8 cellular contexts compared by ENCODE assay signal in genomic region chr9:122464633-122465567, GRCh38. TPM values are rescaled to one million over a fixed set of nuclear protein-coding genes. Genes with fewer than 3 reads are reported as not detected.
A peak's percentile ranks its signal among the peaks of the same experiment; 100 is the strongest.
DNase-seq lines count a peak whose midpoint lies in the region; ATAC-seq, FAIRE-seq and TF ChIP-seq lines count a peak whose summit lies in the region.

No MANE protein-coding gene starts in this region.

- H3K4me3 ChIP-seq in choroid plexus epithelial cell (ENCODE audit: low read depth, low read length) (peak overlapping the region; percentile 59), HepG2 (replicated peaks in 1 of 3; ENCODE audit: insufficient read depth in 1 of 3, low read depth in 2 of 3, low read length in 3 of 3) (peak overlapping the region; percentile 64 to 75 (median 66))

- peak overlapping the region; percentile 89 for H3K4me2 ChIP-seq in HepG2 (ENCODE audit: low read depth, low read length)

- H2AFZ ChIP-seq in HepG2 (ENCODE audit: low read length) = peak overlapping the region; percentile 89

- peak; percentile 71 for ATAC-seq in GM18861 (IDR thresholded peaks at IDR 0.05; ENCODE audit: unreplicated experiment)
- ATAC-seq in HG03196 (IDR thresholded peaks at IDR 0.05; ENCODE audit: unreplicated experiment) = peak; percentile 80
- ATAC-seq in HepG2 = peak; percentile 67

- peak; percentile 46; the same call in 1 of the 2 replicates for TF ChIP-seq RAD21 in HepG2 (CRISPR knock-in tag; IDR thresholded peaks at IDR 0.05)

- POLR2A ChIA-PET in HepG2 (lab: Yijun Ruan, JAX) = interaction anchor here (1.1 kb wide), 1 partner anchor 364 kb away, joined by 3 read pairs; the partner anchor contains the start of gene PDCL

- no peak for TF ChIP-seq POLR2A in HepG2 (IDR thresholded peaks at IDR 0.05; ENCODE audit: insufficient read depth in 1 of 2, low read depth in 2 of 2, low read length in 2 of 2)

- peak overlapping the region; percentile 53 for H3K9ac ChIP-seq in HepG2 (ENCODE audit: insufficient read depth, low read depth, low read length)

- no peaks in the 10 kb centered on the region for H3K4me1 ChIP-seq in HepG2 (ENCODE audit: insufficient read depth, low read length)

- in situ Hi-C loops in HepG2 (cut with HindIII; ENCODE audit: extremely low pct_ligation_motif_present, low pct_unique_long_range_greater_than_20kb) = loop anchor here (5.0 kb wide), 1 partner anchor 347 kb away; no protein-coding TSS in a partner anchor

- WGBS in HepG2 (ENCODE audit: low lambda C conversion rate) = 14% methylated on average over 10 of the region's 10 CpGs

- intact Hi-C loops in HepG2 (cut with micrococcal nuclease; ENCODE audit: unreplicated experiment) = no loop called here

- CTCF ChIA-PET in HepG2 (lab: Yijun Ruan, JAX; ENCODE audit: low intra/inter-chr PET ratio, low total read pairs) = interaction anchor here (0.8 to 3.9 kb wide), 2 partner anchors 343 to 346 kb away, joined by 3 to 49 read pairs; no protein-coding TSS in a partner anchor

- H4K20me1 ChIP-seq in HepG2 (ENCODE audit: insufficient read depth, low read length) = no peaks in the 10 kb centered on the region

- no peaks in the 10 kb centered on the region for H3K9me3 ChIP-seq in HepG2 (ENCODE audit: low read length)

- TF ChIP-seq EP300 in HepG2 (IDR thresholded peaks at IDR 0.05; ENCODE audit: low read depth in 2 of 2, low read length in 2 of 2) (no peak), HepG2 (CRISPR knock-in tag; IDR thresholded peaks at IDR 0.05; ENCODE audit: borderline replicate concordance) (no peak)

- no peaks in the 10 kb centered on the region for H3K79me2 ChIP-seq in HepG2 (ENCODE audit: insufficient read depth, low read length)

- no peak overlapping the region for H3K27ac ChIP-seq in HepG2 (ENCODE audit: extremely low read length, insufficient read depth, low read length)

- peak; percentile 69 for FAIRE-seq in HepG2 (lab: Jason Lieb, UNC)

- H3K36me3 ChIP-seq in HepG2 (replicated peaks in 1 of 2; ENCODE audit: control insufficient read depth in 1 of 2, insufficient read depth in 2 of 2, low read length in 2 of 2) = no peaks in the 10 kb centered on the region

- peaks cover 0 to 6% of the 10 kb centered on the region in 2 experiments; a peak in 1 of 5 replicates for H3K27me3 ChIP-seq in HepG2 (ENCODE audit: control insufficient read depth in 1 of 2, insufficient read depth in 2 of 2, low read length in 2 of 2)

- TF ChIP-seq CTCF in choroid plexus epithelial cell (conservative IDR thresholded peaks at IDR 0.05; ENCODE audit: low read depth, low read length) (peak; percentile 86), HepG2 (CRISPR knock-in tag; IDR thresholded peaks at IDR 0.05) (peak; percentile 80)

- BruUV-seq in HepG2 (replicated peaks; lab: Mats Ljungman, UMichigan) = no TSS peak

- DNase-seq in AG08395 (ENCODE audit: low spot score) (peak; percentile 87), NCI-H446 treated with DMSO at 0.1 percent for 48 hours (lab: John Stamatoyannopoulos, UW) (peak; percentile 60), choroid plexus epithelial cell (ENCODE audit: low read depth) (peak; percentile 94), HepG2 (ENCODE audit: low spot score) (peak; percentile 60)
- DNase-seq in activated CD4-positive, alpha-beta T cell treated with anti-CD3 and anti-CD28 coated beads for 1 hour = peak; percentile 35
- DNase-seq in stimulated activated CD4-positive, alpha-beta T cell treated with anti-CD3 and anti-CD28 coated beads, Interleukin-4, amount 100 ng/mL, for 1 hour = peak; percentile 45

TF ChIP-seq in HepG2, 621 proteins besides CTCF, POLR2A, EP300 and RAD21 (continues in another document):
- TF ChIP-seq BRD4 (CRISPR knock-in tag; IDR thresholded peaks at IDR 0.05) = no peak
- TF ChIP-seq SMC3 (IDR thresholded peaks at IDR 0.05; ENCODE audit: low read length) = peak; percentile 69; the same call in 1 of the 2 replicates
- TF ChIP-seq ZNF224 (CRISPR knock-in tag; IDR thresholded peaks at IDR 0.05) = no peak

RNA-seq across cellular contexts. Expression of gene OR1J1, which starts 12.8 kb away (rescaled TPM):
- not detected in 2 replicates for total RNA-seq in HepG2 (2016; rRNA removed; fragmentation: Illumina TruSeq; extraction: Trizol)
- total RNA-seq in HepG2 (2016; cell fraction: cytosol; rRNA removed; fragmentation: Illumina TruSeq; extraction: Trizol; ENCODE audit: low read depth) = not detected in 2 replicates
- not detected in 2 replicates for total RNA-seq in HepG2 (2016; cell fraction: insoluble cytoplasmic fraction; rRNA removed; fragmentation: Illumina TruSeq; extraction: Trizol)
- total RNA-seq in HepG2 (2016; cell fraction: membrane; rRNA removed; fragmentation: Illumina TruSeq; extraction: Trizol) = not detected in 2 replicates
- not detected in 2 replicates for total RNA-seq in HepG2 (2016; cell fraction: nucleus; rRNA removed; fragmentation: Illumina TruSeq; extraction: Trizol)
- not detected in 2 replicates for polyA plus RNA-seq in HepG2 (2011; rRNA removed)
- not detected in 2 replicates for polyA plus RNA-seq in HepG2 (2011; cell fraction: cytosol; rRNA removed)
- not detected in 2 replicates for polyA plus RNA-seq in HepG2 (2011; cell fraction: nucleus; rRNA removed)
- polyA plus RNA-seq in HepG2 (2012) = not detected in 2 replicates
- polyA plus RNA-seq in HepG2 (2016; cell fraction: cytosol; fragmentation: Illumina TruSeq; extraction: Trizol; ENCODE audit: low read depth) = not detected in 2 replicates
- polyA plus RNA-seq in HepG2 (2016; cell fraction: insoluble cytoplasmic fraction; fragmentation: Illumina TruSeq; extraction: Trizol; ENCODE audit: low read depth) = not detected in 2 replicates
- not detected in 2 replicates for polyA plus RNA-seq in HepG2 (2016; cell fraction: membrane; fragmentation: Illumina TruSeq; extraction: Trizol; ENCODE audit: low read depth)
- polyA plus RNA-seq in HepG2 (2016; cell fraction: nucleus; fragmentation: Illumina TruSeq; extraction: Trizol; ENCODE audit: insufficient read depth, low read depth) = not detected in 2 replicates
- not detected in 2 replicates for polyA minus RNA-seq in HepG2 (2011; rRNA and poly(A)+ RNA removed; ENCODE audit: low replicate concordance)
- polyA minus RNA-seq in HepG2 (2011; cell fraction: cytosol; rRNA and poly(A)+ RNA removed) = not detected in 2 replicates
- not detected in 2 replicates for polyA minus RNA-seq in HepG2 (2011; cell fraction: nucleus; rRNA and poly(A)+ RNA removed)

RNA-seq across cellular contexts. Expression of gene OR1J2, which starts 45.7 kb away (rescaled TPM):
- not detected in 2 replicates for total RNA-seq in HepG2 (2016; rRNA removed; fragmentation: Illumina TruSeq; extraction: Trizol)
- not detected in 2 replicates for total RNA-seq in HepG2 (2016; cell fraction: cytosol; rRNA removed; fragmentation: Illumina TruSeq; extraction: Trizol; ENCODE audit: low read depth)
- total RNA-seq in HepG2 (2016; cell fraction: insoluble cytoplasmic fraction; rRNA removed; fragmentation: Illumina TruSeq; extraction: Trizol) = not detected in 2 replicates
- total RNA-seq in HepG2 (2016; cell fraction: membrane; rRNA removed; fragmentation: Illumina TruSeq; extraction: Trizol) = not detected in 2 replicates
- not detected in 2 replicates for total RNA-seq in HepG2 (2016; cell fraction: nucleus; rRNA removed; fragmentation: Illumina TruSeq; extraction: Trizol)
- not detected in 2 replicates for polyA plus RNA-seq in HepG2 (2011; rRNA removed)
- polyA plus RNA-seq in HepG2 (2011; cell fraction: cytosol; rRNA removed) = not detected in 2 replicates
- not detected in 2 replicates for polyA plus RNA-seq in HepG2 (2011; cell fraction: nucleus; rRNA removed)
- not detected in 2 replicates for polyA plus RNA-seq in HepG2 (2012)
- polyA plus RNA-seq in HepG2 (2016; cell fraction: cytosol; fragmentation: Illumina TruSeq; extraction: Trizol; ENCODE audit: low read depth) = not detected in 2 replicates
- not detected in 2 replicates for polyA plus RNA-seq in HepG2 (2016; cell fraction: insoluble cytoplasmic fraction; fragmentation: Illumina TruSeq; extraction: Trizol; ENCODE audit: low read depth)
- not detected in 2 replicates for polyA plus RNA-seq in HepG2 (2016; cell fraction: membrane; fragmentation: Illumina TruSeq; extraction: Trizol; ENCODE audit: low read depth)
- polyA plus RNA-seq in HepG2 (2016; cell fraction: nucleus; fragmentation: Illumina TruSeq; extraction: Trizol; ENCODE audit: insufficient read depth, low read depth) = not detected in 2 replicates
- polyA minus RNA-seq in HepG2 (2011; rRNA and poly(A)+ RNA removed; ENCODE audit: low replicate concordance) = 0.54 TPM in 1 of 2 replicates, not detected in the other
- not detected in 2 replicates for polyA minus RNA-seq in HepG2 (2011; cell fraction: cytosol; rRNA and poly(A)+ RNA removed)
- 0.64 TPM in 1 of 2 replicates, not detected in the other for polyA minus RNA-seq in HepG2 (2011; cell fraction: nucleus; rRNA and poly(A)+ RNA removed)

RNA-seq across cellular contexts. Expression of gene OR1J4, which starts 54.0 kb away (rescaled TPM):
- total RNA-seq in HepG2 (2016; rRNA removed; fragmentation: Illumina TruSeq; extraction: Trizol) = not detected in 2 replicates
- not detected in 2 replicates for total RNA-seq in HepG2 (2016; cell fraction: cytosol; rRNA removed; fragmentation: Illumina TruSeq; extraction: Trizol; ENCODE audit: low read depth)
- total RNA-seq in HepG2 (2016; cell fraction: insoluble cytoplasmic fraction; rRNA removed; fragmentation: Illumina TruSeq; extraction: Trizol) = not detected in 2 replicates
- total RNA-seq in HepG2 (2016; cell fraction: membrane; rRNA removed; fragmentation: Illumina TruSeq; extraction: Trizol) = not detected in 2 replicates
- not detected in 2 replicates for total RNA-seq in HepG2 (2016; cell fraction: nucleus; rRNA removed; fragmentation: Illumina TruSeq; extraction: Trizol)
- polyA plus RNA-seq in HepG2 (2011; rRNA removed) = 0.09 TPM in 1 of 2 replicates, not detected in the other
- not detected in 2 replicates for polyA plus RNA-seq in HepG2 (2011; cell fraction: cytosol; rRNA removed)
- 0.19 TPM in 1 of 2 replicates, not detected in the other for polyA plus RNA-seq in HepG2 (2011; cell fraction: nucleus; rRNA removed)
- polyA plus RNA-seq in HepG2 (2012) = not detected in 2 replicates
- not detected in 2 replicates for polyA plus RNA-seq in HepG2 (2016; cell fraction: cytosol; fragmentation: Illumina TruSeq; extraction: Trizol; ENCODE audit: low read depth)
- polyA plus RNA-seq in HepG2 (2016; cell fraction: insoluble cytoplasmic fraction; fragmentation: Illumina TruSeq; extraction: Trizol; ENCODE audit: low read depth) = not detected in 2 replicates
- polyA plus RNA-seq in HepG2 (2016; cell fraction: membrane; fragmentation: Illumina TruSeq; extraction: Trizol; ENCODE audit: low read depth) = not detected in 2 replicates
- not detected in 2 replicates for polyA plus RNA-seq in HepG2 (2016; cell fraction: nucleus; fragmentation: Illumina TruSeq; extraction: Trizol; ENCODE audit: insufficient read depth, low read depth)
- 0.54 TPM in 1 of 2 replicates, not detected in the other for polyA minus RNA-seq in HepG2 (2011; rRNA and poly(A)+ RNA removed; ENCODE audit: low replicate concordance)
- polyA minus RNA-seq in HepG2 (2011; cell fraction: cytosol; rRNA and poly(A)+ RNA removed) = not detected in 2 replicates
- not detected in 2 replicates for polyA minus RNA-seq in HepG2 (2011; cell fraction: nucleus; rRNA and poly(A)+ RNA removed)

Comparison
In these comparisons a context has a peak if more than half of its experiments do, and no peak if none do; other contexts are left out.
1. DNase-seq: peak in every context shown above with its lines; median percentile 94 in choroid plexus epithelial cell; 87 in AG08395; 60 in NCI-H446 treated with DMSO at 0.1 percent for 48 hours; 60 in HepG2; 45 in stimulated activated CD4-positive, alpha-beta T cell treated with anti-CD3 and anti-CD28 coated beads, Interleukin-4, amount 100 ng/mL, for 1 hour; 35 in activated CD4-positive, alpha-beta T cell treated with anti-CD3 and anti-CD28 coated beads for 1 hour.